In the genomic region with DNA sequence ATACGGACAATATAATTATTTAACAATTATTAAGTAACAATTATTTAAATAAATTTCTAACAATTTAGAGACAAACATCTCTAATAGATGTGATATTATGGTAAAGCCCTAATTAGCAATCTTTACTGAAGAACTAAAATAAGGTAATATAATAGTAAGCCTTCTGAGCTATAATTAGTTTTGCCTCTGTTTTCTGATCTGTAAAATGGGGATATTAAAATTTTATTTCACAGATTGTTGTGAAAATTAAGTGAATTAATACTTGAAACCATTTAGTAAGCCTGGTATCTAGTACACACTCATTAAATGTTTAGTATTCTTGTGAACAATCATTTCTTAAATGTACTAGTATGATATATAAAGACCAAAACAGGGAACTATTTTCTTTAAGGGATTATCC, we compare ENCODE assay signal across 1 cellular context.
TF ChIP-seq lines count a peak whose summit lies in the region.

No MANE protein-coding gene starts in this region.

TF ChIP-seq in K562, 482 proteins besides CTCF, POLR2A, EP300 and RAD21 (continued from another document):
- TF ChIP-seq, protein P1, sequence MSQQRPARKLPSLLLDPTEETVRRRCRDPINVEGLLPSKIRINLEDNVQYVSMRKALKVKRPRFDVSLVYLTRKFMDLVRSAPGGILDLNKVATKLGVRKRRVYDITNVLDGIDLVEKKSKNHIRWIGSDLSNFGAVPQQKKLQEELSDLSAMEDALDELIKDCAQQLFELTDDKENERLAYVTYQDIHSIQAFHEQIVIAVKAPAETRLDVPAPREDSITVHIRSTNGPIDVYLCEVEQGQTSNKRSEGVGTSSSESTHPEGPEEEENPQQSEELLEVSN (IDR thresholded peaks at IDR 0.05; ENCODE audit: borderline replicate concordance in 1 of 2, extremely low read depth in 1 of 2, insufficient read depth in 1 of 2, insufficient read length in 1 of 2, low read depth in 1 of 2, low read length in 1 of 2, poor library complexity in 1 of 2, severe bottlenecking in 1 of 2), result no peak
- TF ChIP-seq ADNP (tag; IDR thresholded peaks at IDR 0.05) (peak; percentile 75), ZNF764 (CRISPR knock-in tag; IDR thresholded peaks at IDR 0.05; ENCODE audit: low read depth) (no peak), RBM25 (IDR thresholded peaks at IDR 0.05; ENCODE audit: low read depth, low read length, severe bottlenecking) (peak; percentile 70), SIN3B (IDR thresholded peaks at IDR 0.05; ENCODE audit: low read depth) (no peak), ZNF197 (CRISPR knock-in tag; IDR thresholded peaks at IDR 0.05; ENCODE audit: low read depth) (no peak), HNRNPUL1 (IDR thresholded peaks at IDR 0.05; ENCODE audit: low read length) (no peak), HNRNPL (IDR thresholded peaks at IDR 0.05; ENCODE audit: low read depth, low read length) (no peak)
- TF ChIP-seq, protein P2, sequence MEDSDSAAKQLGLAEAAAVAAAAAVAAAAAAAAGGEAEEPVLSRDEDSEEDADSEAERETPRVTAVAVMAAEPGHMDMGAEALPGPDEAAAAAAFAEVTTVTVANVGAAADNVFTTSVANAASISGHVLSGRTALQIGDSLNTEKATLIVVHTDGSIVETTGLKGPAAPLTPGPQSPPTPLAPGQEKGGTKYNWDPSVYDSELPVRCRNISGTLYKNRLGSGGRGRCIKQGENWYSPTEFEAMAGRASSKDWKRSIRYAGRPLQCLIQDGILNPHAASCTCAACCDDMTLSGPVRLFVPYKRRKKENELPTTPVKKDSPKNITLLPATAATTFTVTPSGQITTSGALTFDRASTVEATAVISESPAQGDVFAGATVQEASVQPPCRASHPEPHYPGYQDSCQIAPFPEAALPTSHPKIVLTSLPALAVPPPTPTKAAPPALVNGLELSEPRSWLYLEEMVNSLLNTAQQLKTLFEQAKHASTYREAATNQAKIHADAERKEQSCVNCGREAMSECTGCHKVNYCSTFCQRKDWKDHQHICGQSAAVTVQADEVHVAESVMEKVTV (CRISPR knock-in tag; IDR thresholded peaks at IDR 0.05), result no peak
- TF ChIP-seq, protein P3, sequence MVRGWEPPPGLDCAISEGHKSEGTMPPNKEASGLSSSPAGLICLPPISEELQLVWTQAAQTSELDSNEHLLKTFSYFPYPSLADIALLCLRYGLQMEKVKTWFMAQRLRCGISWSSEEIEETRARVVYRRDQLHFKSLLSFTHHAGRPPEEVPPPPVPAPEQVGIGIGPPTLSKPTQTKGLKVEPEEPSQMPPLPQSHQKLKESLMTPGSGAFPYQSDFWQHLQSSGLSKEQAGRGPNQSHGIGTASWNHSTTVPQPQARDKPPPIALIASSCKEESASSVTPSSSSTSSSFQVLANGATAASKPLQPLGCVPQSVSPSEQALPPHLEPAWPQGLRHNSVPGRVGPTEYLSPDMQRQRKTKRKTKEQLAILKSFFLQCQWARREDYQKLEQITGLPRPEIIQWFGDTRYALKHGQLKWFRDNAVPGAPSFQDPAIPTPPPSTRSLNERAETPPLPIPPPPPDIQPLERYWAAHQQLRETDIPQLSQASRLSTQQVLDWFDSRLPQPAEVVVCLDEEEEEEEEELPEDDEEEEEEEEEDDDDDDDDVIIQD (CRISPR knock-in tag; IDR thresholded peaks at IDR 0.05), result no peak
- TF ChIP-seq, protein P4, sequence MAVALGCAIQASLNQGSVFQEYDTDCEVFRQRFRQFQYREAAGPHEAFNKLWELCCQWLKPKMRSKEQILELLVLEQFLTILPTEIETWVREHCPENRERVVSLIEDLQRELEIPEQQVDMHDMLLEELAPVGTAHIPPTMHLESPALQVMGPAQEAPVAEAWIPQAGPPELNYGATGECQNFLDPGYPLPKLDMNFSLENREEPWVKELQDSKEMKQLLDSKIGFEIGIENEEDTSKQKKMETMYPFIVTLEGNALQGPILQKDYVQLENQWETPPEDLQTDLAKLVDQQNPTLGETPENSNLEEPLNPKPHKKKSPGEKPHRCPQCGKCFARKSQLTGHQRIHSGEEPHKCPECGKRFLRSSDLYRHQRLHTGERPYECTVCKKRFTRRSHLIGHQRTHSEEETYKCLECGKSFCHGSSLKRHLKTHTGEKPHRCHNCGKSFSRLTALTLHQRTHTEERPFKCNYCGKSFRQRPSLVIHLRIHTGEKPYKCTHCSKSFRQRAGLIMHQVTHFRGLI (CRISPR knock-in tag; IDR thresholded peaks at IDR 0.05), result no peak
